In the genomic region with DNA sequence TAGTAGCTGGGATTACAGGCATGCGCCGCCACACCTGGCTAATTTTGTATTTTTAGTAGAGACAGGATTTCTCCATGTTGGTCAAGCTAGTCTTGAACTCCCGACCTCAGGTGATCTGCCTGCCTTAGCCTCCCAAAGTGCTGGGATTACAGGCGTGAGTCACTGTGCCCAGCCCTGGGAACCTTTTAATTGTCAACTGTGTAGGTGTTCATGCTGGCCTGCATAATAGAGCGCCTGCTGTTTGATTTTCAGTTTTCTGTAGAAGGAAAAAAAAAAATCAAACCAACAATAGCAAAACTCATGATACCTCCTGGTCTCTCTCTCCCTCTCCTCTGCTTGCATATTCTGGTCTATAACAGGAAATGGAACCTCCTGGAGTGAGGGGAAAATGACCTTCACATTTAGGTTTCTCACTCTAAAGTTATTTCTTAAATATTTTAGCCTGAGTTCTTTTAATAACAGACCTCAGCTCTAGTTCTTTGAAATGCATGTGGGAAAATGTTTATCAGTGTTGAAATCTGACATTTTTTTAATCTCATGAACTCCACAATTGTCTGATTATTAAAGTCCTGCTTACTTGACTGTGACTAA, we compare ENCODE assay signal across 21 cellular contexts.
"Had no signal": no experiment of that assay in that cellular context is flagged by ENCODE, and none has a peak within 500 bp of the region (broad histone marks: within the 10 kb centered on the region; RNA-seq: fewer than 3 reads in every experiment).

No MANE protein-coding gene starts in this region.

- H3K36me3 ChIP-seq: lower lobe of right lung, sigmoid colon, spleen, thoracic aorta, upper lobe of right lung had no signal

- H3K4me1 ChIP-seq: lower lobe of right lung, sigmoid colon, upper lobe of right lung had no signal

- H3K27ac ChIP-seq: body of pancreas, epithelial cell of prostate, lower lobe of right lung, sigmoid colon, thoracic aorta, upper lobe of right lung had no signal

- H3K9me3 ChIP-seq: body of pancreas, lower lobe of right lung, sigmoid colon, spleen, thoracic aorta, upper lobe of right lung had no signal

- H3K27ac Mint-ChIP-seq: activated CD8-positive, alpha-beta T cell treated with anti-CD3 and anti-CD28 coated beads for 36 hours; activated naive CD4-positive, alpha-beta T cell treated with anti-CD3 and anti-CD28 coated beads, Interleukin-2, amount 50 U/mL, for 24 hours; mesothelial cell of epicardium had no signal

- ATAC-seq: activated CD8-positive, alpha-beta T cell treated with anti-CD3 and anti-CD28 coated beads for 36 hours; body of pancreas; left cardiac atrium; lower lobe of right lung; upper lobe of right lung had no signal

- H3K36me3 Mint-ChIP-seq: immature natural killer cell, mesothelial cell of epicardium had no signal

- H3K4me1 Mint-ChIP-seq: mesothelial cell of epicardium had no signal

- H3K4me3 Mint-ChIP-seq: activated CD8-positive, alpha-beta T cell treated with anti-CD3 and anti-CD28 coated beads for 36 hours; activated naive CD4-positive, alpha-beta T cell treated with anti-CD3 and anti-CD28 coated beads, Interleukin-2, amount 50 U/mL, for 24 hours; immature natural killer cell; mesothelial cell of epicardium had no signal

- H3K9me3 Mint-ChIP-seq: activated CD8-positive, alpha-beta T cell treated with anti-CD3 and anti-CD28 coated beads for 36 hours; activated naive CD4-positive, alpha-beta T cell treated with anti-CD3 and anti-CD28 coated beads, Interleukin-2, amount 50 U/mL, for 24 hours; immature natural killer cell; mesothelial cell of epicardium had no signal

- H3K27me3 ChIP-seq: body of pancreas, sigmoid colon, spleen, upper lobe of right lung had no signal

- H3K27me3 Mint-ChIP-seq: activated CD8-positive, alpha-beta T cell treated with anti-CD3 and anti-CD28 coated beads for 36 hours; activated naive CD4-positive, alpha-beta T cell treated with anti-CD3 and anti-CD28 coated beads, Interleukin-2, amount 50 U/mL, for 24 hours had no signal

- H3K4me3 ChIP-seq: body of pancreas, lower lobe of right lung, sigmoid colon, spleen, thoracic aorta, upper lobe of right lung had no signal

- DNase-seq: activated CD4-positive, alpha-beta T cell treated with anti-CD3 and anti-CD28 coated beads for 48 hours; activated CD8-positive, alpha-beta memory T cell treated with anti-CD3 and anti-CD28 coated beads, Interleukin-2, amount 50 U/mL, for 4 hours; activated CD8-positive, alpha-beta T cell treated with anti-CD3 and anti-CD28 coated beads for 36 hours; activated effector memory CD4-positive, alpha-beta T cell treated with anti-CD3 and anti-CD28 coated beads, Interleukin-2, amount 50 U/mL, for 16 hours; activated T-cell treated with anti-CD3 and anti-CD28 coated beads, Interleukin-2, amount 50 U/mL, for 48 hours; body of pancreas; central memory CD4-positive, alpha-beta T cell; cortex of kidney; effector memory CD4-positive, alpha-beta T cell; foreskin melanocyte; head of caudate nucleus; immature natural killer cell; left cardiac atrium; lower lobe of right lung; sigmoid colon; spleen; upper lobe of right lung had no signal
